2 cellular contexts compared by ENCODE assay signal in genomic region chr20:59022754-59023153, GRCh38.
TF ChIP-seq lines count a peak whose summit lies in the region.

No MANE protein-coding gene starts in this region.

TF ChIP-seq in IMR-90, 13 proteins besides CTCF, POLR2A, EP300 and RAD21:
- TF ChIP-seq RFX5 (IDR thresholded peaks at IDR 0.05; ENCODE audit: low read depth, low read length) (no peak), CHD1 (IDR thresholded peaks at IDR 0.05; ENCODE audit: low read depth, low read length) (no peak), SMC3 (IDR thresholded peaks at IDR 0.05; ENCODE audit: low read depth, low read length) (no peak), FOS (IDR thresholded peaks at IDR 0.05; ENCODE audit: low read depth, low read length) (no peak), BHLHE40 (IDR thresholded peaks at IDR 0.05; ENCODE audit: low read depth, low read length) (no peak), CEBPB (IDR thresholded peaks at IDR 0.05; ENCODE audit: low read depth, low read length) (no peak), RCOR1 (IDR thresholded peaks at IDR 0.05; ENCODE audit: insufficient replicate concordance, low read length) (no peak), ELK1 (IDR thresholded peaks at IDR 0.05; ENCODE audit: borderline replicate concordance, low read depth, low read length) (no peak), MAZ (IDR thresholded peaks at IDR 0.05; ENCODE audit: borderline replicate concordance, low read depth, low read length) (no peak), MXI1 (IDR thresholded peaks at IDR 0.05; ENCODE audit: borderline replicate concordance, low read depth, low read length) (no peak), NFE2L2 (IDR thresholded peaks at IDR 0.05; ENCODE audit: low read depth, low read length) (no peak), MAFK (IDR thresholded peaks at IDR 0.05; ENCODE audit: low read depth, low read length) (no peak), USF2 (IDR thresholded peaks at IDR 0.05; ENCODE audit: low read depth, low read length) (no peak)

TF ChIP-seq in K562, 482 proteins besides CTCF, POLR2A, EP300 and RAD21:
- TF ChIP-seq POLR2G (IDR thresholded peaks at IDR 0.05; ENCODE audit: low read depth, low read length) = peak; percentile 51; the same call in 1 of the 2 replicates
- TF ChIP-seq ZNF655 (CRISPR knock-in tag; IDR thresholded peaks at IDR 0.05) = no peak
- peak; percentile 20; the same call in 1 of the 2 replicates for TF ChIP-seq SUPT5H (IDR thresholded peaks at IDR 0.05)
- no peak for TF ChIP-seq ZNF740 (CRISPR knock-in tag; IDR thresholded peaks at IDR 0.05)
- no peak for TF ChIP-seq ZNF740 (tag; IDR thresholded peaks at IDR 0.05)
- no peak for TF ChIP-seq FUS (optimal IDR thresholded peaks at IDR 0.05; ENCODE audit: low read depth, low read length)
- no peak for TF ChIP-seq ATF6 (CRISPR knock-in tag; IDR thresholded peaks at IDR 0.05)
- peak; percentile 43; the same call in 1 of the 2 replicates for TF ChIP-seq RBFOX2 (IDR thresholded peaks at IDR 0.05; ENCODE audit: low read depth, low read length)
- TF ChIP-seq PRDM10 (IDR thresholded peaks at IDR 0.05; ENCODE audit: partially characterized antibody) = no peak
- TF ChIP-seq ZNF41 (CRISPR knock-in tag; conservative IDR thresholded peaks at IDR 0.05) = no peak
- TF ChIP-seq MBD2 (IDR thresholded peaks at IDR 0.05; ENCODE audit: borderline replicate concordance, low read depth) = no peak
- 0 out of 2 replicates have a peak, but pooled peaks have one; percentile 12 for TF ChIP-seq POLR2AphosphoS5 (IDR thresholded peaks at IDR 0.05; ENCODE audit: control insufficient read depth, insufficient read depth, low read depth, low read length)
